19 cellular contexts compared by ENCODE assay signal in genomic region chr10:47123889-47124288, GRCh38.
"Had no signal": no experiment of that assay in that cellular context is flagged by ENCODE, and none has a peak within 500 bp of the region (broad histone marks: within the 10 kb centered on the region; RNA-seq: fewer than 3 reads in every experiment).

No MANE protein-coding gene starts in this region.

- H3K27ac Mint-ChIP-seq: IgD-negative memory B cell had no signal

- DNase-seq: NCI-H1092, NCI-H1105 treated with DMSO at 0.1 percent for 48 hours, NCI-H1417 treated with DMSO at 0.1 percent for 48 hours, NCI-H146, NCI-H1694 treated with DMSO at 0.1 percent for 48 hours, NCI-H1930, NCI-H2081, NCI-H2107, NCI-H2227 treated with DMSO at 0.1 percent for 48 hours, NCI-H510A, NCI-H524 treated with DMSO at 0.1 percent for 48 hours, NCI-H69, NCI-H774, Right ventricle myocardium superior, RPMI8226, SK-N-SH had no signal

- H3K9me3 ChIP-seq: SK-N-SH had no signal

- H3K27ac ChIP-seq: HL-60 had no signal

- H3K4me3 ChIP-seq: K562 had no signal

- H3K9ac ChIP-seq: SK-N-SH had no signal

- H3K36me3 Mint-ChIP-seq: IgD-negative memory B cell had no signal

- H3K4me3 Mint-ChIP-seq: IgD-negative memory B cell had no signal

- ATAC-seq: K562 had no signal

- H3K4me1 Mint-ChIP-seq: IgD-negative memory B cell had no signal
